4 cellular contexts compared by ENCODE assay signal in the genomic region with DNA sequence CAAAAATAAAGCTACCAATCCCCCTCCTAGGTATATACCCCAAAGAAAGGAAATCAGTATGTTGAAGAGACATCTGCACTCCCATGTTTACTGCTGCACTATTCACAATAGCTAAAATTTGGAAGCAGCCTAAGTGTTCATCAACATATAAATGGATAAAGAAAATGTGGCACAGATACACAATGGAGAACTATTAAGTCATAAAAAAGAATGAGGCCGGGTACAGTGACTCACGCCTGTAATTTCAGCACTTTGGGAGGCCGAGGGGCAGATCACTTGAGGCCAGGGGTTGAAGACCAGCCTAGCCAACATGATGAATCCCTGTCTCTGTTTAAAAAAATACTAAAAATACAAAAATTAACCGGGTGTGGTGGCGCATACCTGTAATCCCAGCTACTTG.
"Had no signal": no experiment of that assay in that cellular context is flagged by ENCODE, and none has a peak within 500 bp of the region (broad histone marks: within the 10 kb centered on the region; RNA-seq: fewer than 3 reads in every experiment).

No MANE protein-coding gene starts in this region.

- H3K4me3 ChIP-seq: GM23338 had no signal

- H3K27ac Mint-ChIP-seq: GM23338 had no signal

- H3K4me3 Mint-ChIP-seq: GM23338, H9 had no signal

- DNase-seq: H9, IMR-90 had no signal

- H3K9me3 Mint-ChIP-seq: GM23338 had no signal

- ATAC-seq: GM23338, HCT116 had no signal
